ENCODE assay signal across 17 cellular contexts in genomic region chr1:212621043-212621829, GRCh38. TPM values are rescaled to one million over a fixed set of nuclear protein-coding genes. Genes with fewer than 3 reads are reported as not detected.
DNase-seq lines count a peak whose midpoint lies in the region; ATAC-seq and TF ChIP-seq lines count a peak whose summit lies in the region.
"Had no signal": no experiment of that assay in that cellular context is flagged by ENCODE, and none has a peak within 500 bp of the region (broad histone marks: within the 10 kb centered on the region; RNA-seq: fewer than 3 reads in every experiment).

No MANE protein-coding gene starts in this region.

- H3K27ac Mint-ChIP-seq in Calu3 (ENCODE audit: unreplicated experiment), result no peak overlapping the region
- H3K27ac Mint-ChIP-seq: activated B cell treated with CpG ODN at 0.5 μM for 24 hours; activated T-cell treated with anti-CD3 and anti-CD28 coated beads, Interleukin-2, amount 50 U/mL, for 24 hours had no signal

- peaks cover 50 to 64% (median 53%) of the 10 kb centered on the region in 11 experiments for H3K36me3 ChIP-seq in BLaER1 treated with 17β-estradiol and CSF1 and Interleukin-3, amounts not matched to agents 10 nM and 100 nM

- in situ Hi-C loops in GM13977 (cut with MboI; ENCODE audit: low pct_unique_long_range_greater_than_20kb, low sequenced_read_pairs, unreplicated experiment), result no loop called here

- no peaks in the 10 kb centered on the region for H3K4me1 Mint-ChIP-seq in Calu3 (ENCODE audit: low read depth, unreplicated experiment)
- H3K4me1 Mint-ChIP-seq: activated B cell treated with CpG ODN at 0.5 μM for 24 hours had no signal

- no peaks in the 10 kb centered on the region for H3K9me3 ChIP-seq in BLaER1 treated with 17β-estradiol and CSF1 and Interleukin-3, amounts not matched to agents 10 nM and 100 nM (replicated peaks in 1 of 11)
- H3K9me3 ChIP-seq: esophagus muscularis mucosa, gastrocnemius medialis had no signal

- peak; percentile 37 for DNase-seq in OCI-M1 (lab: John Stamatoyannopoulos, UW)
- peak; percentile 37 to 44 for DNase-seq in foreskin keratinocyte
- no peak for DNase-seq in Calu3
- no peak for DNase-seq in GM13977 (ENCODE audit: low spot score)
- no peak for DNase-seq in DMS79 treated with DMSO at 0.1 percent for 48 hours (lab: John Stamatoyannopoulos, UW)
- DNase-seq: activated B cell treated with CpG ODN at 0.5 μM for 24 hours; activated CD8-positive, alpha-beta memory T cell treated with anti-CD3 and anti-CD28 coated beads for 24 hours; activated T-cell treated with anti-CD3 and anti-CD28 coated beads, Interleukin-2, amount 50 U/mL, for 24 hours; aorta; effector CD8-positive, alpha-beta T cell; gastrocnemius medialis; hypothalamus; NCI-H2107; T-helper 9 cell had no signal

- H3K9ac ChIP-seq in BLaER1 treated with 17β-estradiol and CSF1 and Interleukin-3, amounts not matched to agents 10 nM and 100 nM, result no peak overlapping the region

- H3K36me3 Mint-ChIP-seq in Calu3 (ENCODE audit: insufficient read depth, unreplicated experiment), result peaks cover 31% of the 10 kb centered on the region

- TF ChIP-seq CTCF in 22Rv1 (IDR thresholded peaks at IDR 0.05), result no peak
- TF ChIP-seq CTCF in foreskin keratinocyte (conservative IDR thresholded peaks at IDR 0.05), result no peak
- no peak for TF ChIP-seq CTCF in Calu3 (IDR thresholded peaks at IDR 0.05; ENCODE audit: unreplicated experiment)
- no peak for TF ChIP-seq CTCF in GM13977 (IDR thresholded peaks at IDR 0.05; ENCODE audit: extremely low read depth, insufficient read depth, missing control alignments)

- no peak overlapping the region for H3K4me3 Mint-ChIP-seq in Calu3 (ENCODE audit: low read depth, unreplicated experiment)
- H3K4me3 Mint-ChIP-seq: activated B cell treated with CpG ODN at 0.5 μM for 24 hours; activated T-cell treated with anti-CD3 and anti-CD28 coated beads, Interleukin-2, amount 50 U/mL, for 24 hours had no signal

- CTCF ChIA-PET in Calu3 (lab: Charles Lee), result interaction anchor here (0.6 kb wide), 1 partner anchor 165 kb away, joined by 3 read pairs; no protein-coding TSS in a partner anchor

- peak overlapping the region; percentile 30 for H3K27ac ChIP-seq in 22Rv1
- H3K27ac ChIP-seq in BLaER1 treated with 17β-estradiol and CSF1 and Interleukin-3, amounts not matched to agents 10 nM and 100 nM, result peak overlapping the region in 5 of 11 experiments; percentile 10 to 40 (median 14); a peak in 5 of 22 replicates
- no peak overlapping the region for H3K27ac ChIP-seq in foreskin keratinocyte
- H3K27ac ChIP-seq: esophagus muscularis mucosa, gastrocnemius medialis had no signal

- intact Hi-C loops in Calu3 (cut with micrococcal nuclease; ENCODE audit: unreplicated experiment), result no loop called here

- H3K27me3 ChIP-seq in BLaER1 treated with 17β-estradiol and CSF1 and Interleukin-3, amounts not matched to agents 10 nM and 100 nM, result no peaks in the 10 kb centered on the region
- H3K27me3 ChIP-seq in foreskin keratinocyte, result peaks cover 5% of the 10 kb centered on the region
- H3K27me3 ChIP-seq: esophagus muscularis mucosa had no signal

- H3K9me3 Mint-ChIP-seq in Calu3 (ENCODE audit: low read depth, unreplicated experiment), result no peaks in the 10 kb centered on the region
- H3K9me3 Mint-ChIP-seq: activated B cell treated with CpG ODN at 0.5 μM for 24 hours; activated T-cell treated with anti-CD3 and anti-CD28 coated beads, Interleukin-2, amount 50 U/mL, for 24 hours had no signal

- H3K4me2 ChIP-seq in BLaER1 treated with 17β-estradiol and CSF1 and Interleukin-3, amounts not matched to agents 10 nM and 100 nM, result peak overlapping the region; percentile 45 to 75 (median 58)

- H4K20me1 ChIP-seq in BLaER1 treated with 17β-estradiol and CSF1 and Interleukin-3, amounts not matched to agents 10 nM and 100 nM, result peaks cover 0 to 39% (median 6%) of the 10 kb centered on the region in 11 experiments; a peak in 12 of 22 replicates

- peaks cover 12 to 43% (median 22%) of the 10 kb centered on the region in 10 experiments for H3K4me1 ChIP-seq in BLaER1 treated with 17β-estradiol and CSF1 and Interleukin-3, amounts not matched to agents 10 nM and 100 nM
- H3K4me1 ChIP-seq in foreskin keratinocyte, result no peaks in the 10 kb centered on the region
- H3K4me1 ChIP-seq: esophagus muscularis mucosa, gastrocnemius medialis had no signal

- no peak overlapping the region for H3K4me3 ChIP-seq in BLaER1 treated with 17β-estradiol and CSF1 and Interleukin-3, amounts not matched to agents 10 nM and 100 nM
- H3K4me3 ChIP-seq: esophagus muscularis mucosa, gastrocnemius medialis had no signal

- H3K27me3 Mint-ChIP-seq in Calu3 (ENCODE audit: unreplicated experiment), result no peaks in the 10 kb centered on the region

- ATAC-seq in foreskin keratinocyte, result peak; percentile 5
- ATAC-seq: gastrocnemius medialis had no signal

- no TSS peak for BruUV-seq in Calu3 (replicated peaks; lab: Mats Ljungman, UMichigan)

RNA-seq across cellular contexts. Expression of gene ATF3, which starts 12.7 kb away (rescaled TPM):
- total RNA-seq in foreskin keratinocyte (3.3 and 5.4 TPM in 2 replicates), Calu3 (2022) (11.1 and 13.0 TPM in 2 replicates)
- 3.3 and 4.8 TPM in 2 replicates for polyA plus RNA-seq in foreskin keratinocyte

Comparison
In these comparisons a context has a peak if more than half of its experiments do, and no peak if none do; other contexts are left out.
1. DNase-seq: peak in OCI-M1 (single experiment) and foreskin keratinocyte (2 of 2); none in Calu3 (single experiment), GM13977 (single experiment) and DMS79 treated with DMSO at 0.1 percent for 48 hours (single experiment).